Comparison of ENCODE assay signal across 22 cellular contexts in the genomic region with DNA sequence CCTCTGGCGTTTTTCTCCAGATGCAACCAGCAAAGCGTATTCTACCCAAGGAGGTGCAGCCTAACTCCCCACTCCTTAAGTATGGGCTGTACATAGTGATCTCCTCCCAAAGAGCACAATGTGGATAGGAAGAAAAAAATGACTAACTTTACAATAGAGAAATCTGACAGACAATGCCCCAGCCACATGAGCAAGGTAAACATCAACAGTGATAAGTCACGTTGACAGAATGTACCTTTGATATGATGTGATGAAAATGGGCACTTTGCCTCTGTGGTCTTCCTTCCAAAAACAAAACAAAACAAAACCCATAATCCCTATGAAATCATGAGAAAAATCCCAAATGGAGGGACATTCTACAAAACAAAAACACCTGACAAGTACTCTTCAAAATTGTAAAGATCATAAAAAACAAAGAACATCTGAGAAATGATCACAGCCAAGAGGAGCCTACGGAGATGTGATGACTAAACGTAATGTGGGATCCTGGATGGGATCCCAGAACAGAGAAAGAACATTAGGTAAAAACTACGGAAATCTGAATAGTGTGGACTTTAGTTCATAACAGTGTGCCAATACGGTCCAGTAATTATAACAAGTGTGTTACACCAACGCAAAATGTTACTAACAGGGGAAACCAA. TPM values are rescaled to one million over a fixed set of nuclear protein-coding genes. Genes with fewer than 3 reads are reported as not detected.
DNase-seq lines count a peak whose midpoint lies in the region; ATAC-seq, FAIRE-seq and TF ChIP-seq lines count a peak whose summit lies in the region.
"Had no signal": no experiment of that assay in that cellular context is flagged by ENCODE, and none has a peak within 500 bp of the region (broad histone marks: within the 10 kb centered on the region; RNA-seq: fewer than 3 reads in every experiment).

No MANE protein-coding gene starts in this region.

- H3K27me3 Mint-ChIP-seq in T-helper 17 cell, result no peaks in the 10 kb centered on the region
- H3K27me3 Mint-ChIP-seq: activated CD4-positive, alpha-beta T cell treated with anti-CD3 and anti-CD28 coated beads for 36 hours had no signal

- H2AFZ ChIP-seq in GM23248 (no peak overlapping the region), hepatocyte (no peak overlapping the region)

- H3K9me3 ChIP-seq in GM23248 (ENCODE audit: low read depth) (no peaks in the 10 kb centered on the region), hepatocyte (ENCODE audit: low read depth) (no peaks in the 10 kb centered on the region), T-helper 17 cell (ENCODE audit: control insufficient read depth, low read length, poor library complexity, severe bottlenecking) (no peaks in the 10 kb centered on the region)
- H3K9me3 ChIP-seq: Caco-2, neutrophil had no signal

- DNase-seq in GM23248 (peak; percentile 56), astrocyte of the cerebellum (ENCODE audit: low read depth) (peak; percentile 48), fibroblast of pulmonary artery (ENCODE audit: low read depth) (peak; percentile 71), middle frontal gyrus (ENCODE audit: extremely low spot score, low spot score) (peak; percentile 44), hepatocyte (ENCODE audit: low spot score) (no peak), D721Med (ENCODE audit: insufficient read length, low spot score) (no peak), T-helper 17 cell (no peak)
- DNase-seq in activated effector memory CD4-positive, alpha-beta T cell treated with Interleukin-2 at 50 U/mL for 16 hours, result no peak
- DNase-seq: activated CD4-positive, alpha-beta T cell treated with anti-CD3 and anti-CD28 coated beads for 36 hours; activated CD8-positive, alpha-beta memory T cell treated with anti-CD3 and anti-CD28 coated beads, Interleukin-2, amount 50 U/mL, for 4 hours; AML-193; Caco-2; effector CD4-positive, alpha-beta T cell; NCI-H1417 treated with DMSO at 0.1 percent for 48 hours; stimulated activated CD4-positive, alpha-beta T cell treated with anti-CD3 and anti-CD28 coated beads, Interleukin-4, amount 100 ng/mL, for 24 hours; stimulated activated CD8-positive, alpha-beta memory T cell treated with anti-CD3 and anti-CD28 coated beads, Interleukin-4, amount 100 ng/mL, for 48 hours; T1000 had no signal

- H3K27ac ChIP-seq in GM23248, result no peak overlapping the region
- H3K27ac ChIP-seq in hepatocyte, result no peak overlapping the region
- H3K27ac ChIP-seq: neutrophil had no signal

- in situ Hi-C loops in GM23248 (cut with MboI) (no loop called here), astrocyte of the cerebellum (cut with HindIII; ENCODE audit: low sequenced_read_pairs) (no loop called here)

- peaks cover 3% of the 10 kb centered on the region for H3K36me3 Mint-ChIP-seq in T-helper 17 cell (ENCODE audit: low read depth)
- H3K36me3 Mint-ChIP-seq: brain had no signal

- H3K79me2 ChIP-seq in GM23248 (ENCODE audit: insufficient read depth) (no peaks in the 10 kb centered on the region), hepatocyte (peaks cover 31% of the 10 kb centered on the region)

- peaks cover 19% of the 10 kb centered on the region for H3K4me1 Mint-ChIP-seq in T-helper 17 cell

- no peak overlapping the region for H3K27ac Mint-ChIP-seq in T-helper 17 cell
- H3K27ac Mint-ChIP-seq: activated CD4-positive, alpha-beta T cell treated with anti-CD3 and anti-CD28 coated beads for 36 hours had no signal

- no peaks in the 10 kb centered on the region for H4K20me1 ChIP-seq in GM23248 (ENCODE audit: insufficient read depth)
- no peaks in the 10 kb centered on the region for H4K20me1 ChIP-seq in hepatocyte (ENCODE audit: insufficient read depth, poor library complexity, severe bottlenecking)

- FAIRE-seq in D721Med (lab: Jason Lieb, UNC), result no peak
- FAIRE-seq: frontal cortex, GM12878, H1 had no signal

- H3K4me1 ChIP-seq in GM23248 (ENCODE audit: insufficient read depth) (no peaks in the 10 kb centered on the region), hepatocyte (ENCODE audit: insufficient read depth) (peaks cover 29% of the 10 kb centered on the region)

- H3K27me3 ChIP-seq in GM23248 (replicated peaks; ENCODE audit: insufficient read depth) (peaks cover 17% of the 10 kb centered on the region), hepatocyte (no peaks in the 10 kb centered on the region)
- H3K27me3 ChIP-seq: neutrophil had no signal

- no peak for ATAC-seq in T-helper 17 cell
- ATAC-seq: activated CD4-positive, alpha-beta T cell treated with anti-CD3 and anti-CD28 coated beads for 36 hours; GM12878 had no signal

- 38 to 46% methylated on average over 8 of the region's 8 CpGs for WGBS in GM23248 (ENCODE audit: low coverage in 1 of 2, low lambda C conversion rate in 2 of 2, missing lambda C conversion rate in 2 of 2), 2 experiments
- WGBS in hepatocyte (ENCODE audit: low lambda C conversion rate, missing lambda C conversion rate), result 82% methylated on average over 8 of the region's 8 CpGs

- H3K9me2 ChIP-seq in GM23248 (ENCODE audit: insufficient read depth) (no peaks in the 10 kb centered on the region), hepatocyte (replicated peaks; ENCODE audit: insufficient read depth) (no peaks in the 10 kb centered on the region)

- no peaks in the 10 kb centered on the region for H3F3A ChIP-seq in GM23248 (ENCODE audit: insufficient read depth)

- H3K36me3 ChIP-seq in GM23248 (ENCODE audit: low read depth) (no peaks in the 10 kb centered on the region), hepatocyte (replicated peaks; ENCODE audit: insufficient read depth, low read depth) (no peaks in the 10 kb centered on the region)
- H3K36me3 ChIP-seq: neutrophil had no signal

- H3K4me2 ChIP-seq in GM23248 (ENCODE audit: unreplicated experiment) (no peak overlapping the region), hepatocyte (no peak overlapping the region)

- no peak overlapping the region for H3K4me3 Mint-ChIP-seq in T-helper 17 cell
- H3K4me3 Mint-ChIP-seq: activated CD4-positive, alpha-beta T cell treated with anti-CD3 and anti-CD28 coated beads for 36 hours; brain had no signal

- H3K4me3 ChIP-seq in GM23248, result no peak overlapping the region
- no peak overlapping the region for H3K4me3 ChIP-seq in astrocyte of the cerebellum (ENCODE audit: low read depth, low read length)
- H3K4me3 ChIP-seq in fibroblast of pulmonary artery (replicated peaks; ENCODE audit: low read depth, low read length), result no peak overlapping the region
- no peak overlapping the region for H3K4me3 ChIP-seq in hepatocyte
- H3K4me3 ChIP-seq: GM12878 had no signal

- H3K9ac ChIP-seq in GM23248, result no peak overlapping the region

- TF ChIP-seq CTCF in astrocyte of the cerebellum (IDR thresholded peaks at IDR 0.05; ENCODE audit: low read depth, low read length, missing control alignments) (no peak), fibroblast of pulmonary artery (IDR thresholded peaks at IDR 0.05; ENCODE audit: low read length, missing control alignments) (no peak), hepatocyte (IDR thresholded peaks at IDR 0.05; ENCODE audit: poor library complexity) (no peak), D721Med (IDR thresholded peaks at IDR 0.05; ENCODE audit: insufficient read depth, missing control alignments) (no peak)

RNA-seq across cellular contexts. Expression of a gene that starts 50.6 kb away (rescaled TPM):
- 0.54 and 4.3 TPM in 2 replicates for total RNA-seq in GM23248 (2014; rRNA removed; shearing (Covaris generic))
- polyA plus RNA-seq in GM23248 (2016; fragmentation: Nextera tagmentation; extraction: Ambion mirVana) (0.78 and 0.98 TPM in 2 replicates), hepatocyte (19.8 and 20.8 TPM in 2 replicates)
- total RNA-seq in hepatocyte (31.6 and 37.9 TPM in 2 replicates), T-helper 17 cell (100 to 1,000 TPM; 141 to 184 TPM)

Comparison
In these comparisons a context has a peak if more than half of its experiments do, and no peak if none do; other contexts are left out.
1. DNase-seq: peak in GM23248 (single experiment), astrocyte of the cerebellum (single experiment), fibroblast of pulmonary artery (single experiment) and middle frontal gyrus (single experiment); none in hepatocyte (single experiment), D721Med (single experiment), T-helper 17 cell (0 of 3) and activated effector memory CD4-positive, alpha-beta T cell treated with Interleukin-2 at 50 U/mL for 16 hours (single experiment).